Comparison of ENCODE assay signal across 19 cellular contexts in genomic region chr5:124675921-124676846, GRCh38.
DNase-seq lines count a peak whose midpoint lies in the region; ATAC-seq and TF ChIP-seq lines count a peak whose summit lies in the region.
"Had no signal": no experiment of that assay in that cellular context is flagged by ENCODE, and none has a peak within 500 bp of the region (broad histone marks: within the 10 kb centered on the region; RNA-seq: fewer than 3 reads in every experiment).

No MANE protein-coding gene starts in this region.

- no peak for TF ChIP-seq CTCF in lower lobe of right lung (IDR thresholded peaks at IDR 0.05)

- intact Hi-C loops in lower lobe of right lung (cut with DNase I), result no loop called here

- peak; percentile 58 to 89 for ATAC-seq in lower lobe of right lung
- ATAC-seq: natural killer cell, T-cell had no signal

- no peak overlapping the region for H3K27ac ChIP-seq in lower lobe of right lung
- peak overlapping the region; percentile 7 for H3K27ac ChIP-seq in stomach smooth muscle (ENCODE audit: low read length)
- H3K27ac ChIP-seq: RWPE1 had no signal

- no peak overlapping the region for H3K9ac ChIP-seq in stomach smooth muscle (ENCODE audit: low read length in 2 of 2)

- in situ Hi-C loops in SK-MEL-5 (cut with HindIII; ENCODE audit: low pct_unique_long_range_greater_than_20kb, low sequenced_read_pairs), result no loop called here

- no peak overlapping the region for H3K4me3 ChIP-seq in lower lobe of right lung
- no peak overlapping the region for H3K4me3 ChIP-seq in stomach smooth muscle (ENCODE audit: low read length in 2 of 2)
- H3K4me3 ChIP-seq: esophagus squamous epithelium, thyroid gland had no signal

- no peaks in the 10 kb centered on the region for H3K36me3 ChIP-seq in lower lobe of right lung
- H3K36me3 ChIP-seq in stomach smooth muscle (ENCODE audit: control insufficient read depth in 2 of 2, insufficient read depth in 2 of 2, low read length in 2 of 2), result no peaks in the 10 kb centered on the region
- H3K36me3 ChIP-seq: esophagus squamous epithelium, thyroid gland had no signal

- H3K9me3 ChIP-seq in lower lobe of right lung (no peaks in the 10 kb centered on the region), stomach smooth muscle (ENCODE audit: control insufficient read depth in 2 of 2, low read length in 2 of 2) (no peaks in the 10 kb centered on the region)
- H3K9me3 ChIP-seq: esophagus squamous epithelium, thyroid gland had no signal

- peaks cover 60% of the 10 kb centered on the region for H3K4me1 ChIP-seq in lower lobe of right lung
- peaks cover 27% of the 10 kb centered on the region for H3K4me1 ChIP-seq in stomach smooth muscle (ENCODE audit: control insufficient read depth, insufficient read depth, low read length)

- DNase-seq in NCI-H1694 treated with DMSO at 0.1 percent for 48 hours (lab: John Stamatoyannopoulos, UW) (peak; percentile 25), NCI-H1694 (lab: John Stamatoyannopoulos, UW) (no peak), SK-MEL-5 (ENCODE audit: low read depth, low spot score) (peak; percentile 89), lower lobe of right lung (no peak), NCI-H146 treated with DMSO at 0.1 percent for 48 hours (lab: John Stamatoyannopoulos, UW; ENCODE audit: unreplicated experiment) (no peak)
- no peak for DNase-seq in stimulated activated CD4-positive, alpha-beta T cell treated with anti-CD3 and anti-CD28 coated beads, Interleukin-15, amount 100 ng/mL, for 24 hours
- no peak for DNase-seq in activated CD8-positive, alpha-beta memory T cell treated with anti-CD3 and anti-CD28 coated beads for 24 hours
- DNase-seq: activated CD4-positive, CD25-positive, alpha-beta regulatory T cell; activated gamma-delta T cell treated with Interleukin-2 at 50 U/mL for 16 hours; EL; esophagus squamous epithelium; left cardiac atrium; natural killer cell; NCI-H2029; stimulated activated CD4-positive, alpha-beta T cell treated with anti-CD3 and anti-CD28 coated beads, Interleukin-4, amount 100 ng/mL, for 4 hours; T-cell; thyroid gland had no signal

- no peaks in the 10 kb centered on the region for H3K27me3 ChIP-seq in lower lobe of right lung (ENCODE audit: low read depth)
- H3K27me3 ChIP-seq in stomach smooth muscle (ENCODE audit: control insufficient read depth in 1 of 2, insufficient read depth in 2 of 2, low read length in 2 of 2), result no peaks in the 10 kb centered on the region
- H3K27me3 ChIP-seq: esophagus squamous epithelium, thyroid gland had no signal

Comparison
In these comparisons a context has a peak if more than half of its experiments do, and no peak if none do; other contexts are left out.
1. DNase-seq: peak in NCI-H1694 treated with DMSO at 0.1 percent for 48 hours (single experiment) and SK-MEL-5 (single experiment); none in NCI-H1694 (single experiment), lower lobe of right lung (single experiment), NCI-H146 treated with DMSO at 0.1 percent for 48 hours (single experiment), stimulated activated CD4-positive, alpha-beta T cell treated with anti-CD3 and anti-CD28 coated beads, Interleukin-15, amount 100 ng/mL, for 24 hours (single experiment) and activated CD8-positive, alpha-beta memory T cell treated with anti-CD3 and anti-CD28 coated beads for 24 hours (single experiment).